34 cellular contexts compared by ENCODE assay signal in genomic region chr7:95132500-95132899, GRCh38.
"Had no signal": no experiment of that assay in that cellular context is flagged by ENCODE, and none has a peak within 500 bp of the region (broad histone marks: within the 10 kb centered on the region; RNA-seq: fewer than 3 reads in every experiment).

No MANE protein-coding gene starts in this region.

- H3K9me3 ChIP-seq: MG63 had no signal

- H3K9ac ChIP-seq: KMS-11 had no signal

- H3K4me3 ChIP-seq: MG63 had no signal

- H3K27me3 ChIP-seq: MG63 had no signal

- H3K36me3 ChIP-seq: MG63 had no signal

- DNase-seq: Karpas-422, Kasumi-1, KBM-7, KG1, MG63, MV-4-11, NCI-H1048, NCI-H1092, NCI-H1092 treated with DMSO at 0.1 percent for 48 hours, NCI-H1105, NCI-H1105 treated with DMSO at 0.1 percent for 48 hours, NCI-H1417, NCI-H1417 treated with DMSO at 0.1 percent for 48 hours, NCI-H1436, NCI-H1436 treated with DMSO at 0.1 percent for 48 hours, NCI-H146, NCI-H1694, NCI-H1694 treated with DMSO at 0.1 percent for 48 hours, NCI-H187, NCI-H187 treated with DMSO at 0.1 percent for 48 hours, NCI-H1930, NCI-H2029, NCI-H2029 treated with DMSO at 0.1 percent for 48 hours, NCI-H2081, NCI-H2081 treated with DMSO at 0.1 percent for 48 hours, NCI-H2107, NCI-H2171, NCI-H2171 treated with DMSO at 0.1 percent for 48 hours, NCI-H2227 treated with DMSO at 0.1 percent for 48 hours, NCI-H226, NCI-H345, NCI-H446, NCI-H446 treated with DMSO at 0.1 percent for 48 hours had no signal

- H3K4me2 ChIP-seq: KMS-11 had no signal

- H3K27ac ChIP-seq: KMS-11 had no signal
